22 cellular contexts compared by ENCODE assay signal in the genomic region with DNA sequence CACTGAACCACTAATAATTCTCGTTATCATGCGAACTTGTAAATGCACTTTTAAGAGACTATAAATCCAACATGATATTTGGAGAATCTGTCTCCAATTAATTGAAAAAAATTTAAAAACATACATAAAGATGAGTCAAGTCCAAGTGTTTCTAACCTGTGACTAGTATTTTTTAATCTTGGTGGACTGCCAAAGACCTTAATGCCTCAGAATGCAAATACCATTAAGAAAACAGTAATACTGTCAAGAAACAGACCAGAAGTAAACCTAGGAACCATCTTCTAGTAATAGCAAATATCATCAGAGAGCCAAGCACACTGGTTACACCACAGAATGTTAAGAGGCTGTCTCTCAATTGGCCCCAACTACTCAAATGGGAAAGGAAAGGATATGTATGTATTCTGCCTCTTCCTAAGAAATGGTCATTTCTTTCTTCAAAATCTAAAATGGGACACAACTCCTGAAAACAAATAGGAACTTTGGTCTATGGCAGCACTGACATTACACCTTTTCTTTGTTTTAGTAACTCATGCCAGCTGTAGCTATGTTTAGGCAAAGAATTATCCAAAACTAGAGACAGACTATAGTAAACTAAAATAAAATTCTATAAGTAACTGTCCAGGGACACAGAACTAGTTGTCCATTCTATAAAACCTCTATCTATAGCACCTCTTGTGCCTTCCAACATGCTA. TPM values are rescaled to one million over a fixed set of nuclear protein-coding genes. Genes with fewer than 3 reads are reported as not detected.
A peak's percentile ranks its signal among the peaks of the same experiment; 100 is the strongest.
DNase-seq lines count a peak whose midpoint lies in the region; ATAC-seq and TF ChIP-seq lines count a peak whose summit lies in the region.
"Had no signal": no experiment of that assay in that cellular context is flagged by ENCODE, and none has a peak within 500 bp of the region (broad histone marks: within the 10 kb centered on the region; RNA-seq: fewer than 3 reads in every experiment).

No MANE protein-coding gene starts in this region.

- 0 out of 2 replicates have a peak overlapping the region, but pooled peaks have one; percentile 2 for H3K4me2 ChIP-seq in SK-N-SH

- no peaks in the 10 kb centered on the region for H3K9me2 ChIP-seq in SK-N-SH

- H3K4me3 ChIP-seq in SK-N-SH (ENCODE audit: low read depth in 2 of 2, low read length in 1 of 2) = no peak overlapping the region
- no peak overlapping the region for H3K4me3 ChIP-seq in fibroblast of the aortic adventitia (ENCODE audit: low read depth, low read length)
- no peak overlapping the region for H3K4me3 ChIP-seq in skeletal muscle cell (ENCODE audit: low read depth, low read length)
- H3K4me3 ChIP-seq in coronary artery = no peak overlapping the region
- H3K4me3 ChIP-seq: breast epithelium, dorsolateral prefrontal cortex had no signal

- H3K27ac ChIP-seq in SK-N-SH (ENCODE audit: low read depth in 2 of 2, low read length in 1 of 2) (peak overlapping the region; percentile 78 to 83; a peak in 3 of 4 replicates), coronary artery (no peak overlapping the region)
- H3K27ac ChIP-seq: breast epithelium, dorsolateral prefrontal cortex, epithelial cell of prostate, HL-60 had no signal

- no peak overlapping the region for H3K9ac ChIP-seq in SK-N-SH

- DNase-seq in GM04504 (ENCODE audit: low read depth) = peak; percentile 37
- DNase-seq in SK-N-SH = no peak
- DNase-seq in fibroblast of the aortic adventitia (ENCODE audit: low read depth) = peak; percentile 19
- DNase-seq in skeletal muscle cell (ENCODE audit: low read depth) = peak; percentile 8
- DNase-seq in coronary artery (ENCODE audit: low spot score) = no peak
- DNase-seq in activated naive CD4-positive, alpha-beta T cell treated with anti-CD3 and anti-CD28 coated beads, Interleukin-2, amount 50 U/mL, for 16 hours = no peak
- DNase-seq: activated CD4-positive, alpha-beta T cell treated with anti-CD3 and anti-CD28 coated beads for 36 hours; activated CD8-positive, alpha-beta memory T cell treated with anti-CD3 and anti-CD28 coated beads, Interleukin-2, amount 10 ng/mL, durations not matched to agents 7 days and 5 days; activated naive CD8-positive, alpha-beta T cell treated with anti-CD3 and anti-CD28 coated beads, Interleukin-2, amount 50 U/mL, for 24 hours; DMS79 treated with DMSO at 0.1 percent for 48 hours; dorsolateral prefrontal cortex; left colon; MM.1S; NCI-H748 treated with DMSO at 0.1 percent for 48 hours; Right ventricle myocardium superior; T-cell had no signal

- H3K36me3 ChIP-seq in SK-N-SH (replicated peaks in 1 of 2; ENCODE audit: control insufficient read depth in 1 of 2, insufficient read depth in 2 of 2, low read length in 1 of 2) = peaks cover 27 to 37% of the 10 kb centered on the region in 2 experiments
- H3K36me3 ChIP-seq: breast epithelium had no signal

- CTCF ChIA-PET in SK-N-SH (lab: Yijun Ruan, JAX) = no interaction called here

- POLR2A ChIA-PET in SK-N-SH (lab: Yijun Ruan, JAX) = no interaction called here

- peaks cover 55% of the 10 kb centered on the region for H3K79me2 ChIP-seq in SK-N-SH (ENCODE audit: insufficient read depth)

- no peaks in the 10 kb centered on the region for H3K9me3 ChIP-seq in SK-N-SH
- H3K9me3 ChIP-seq: breast epithelium had no signal

- no peak for ATAC-seq in GM21717 (IDR thresholded peaks at IDR 0.05; ENCODE audit: unreplicated experiment)
- ATAC-seq: activated CD4-positive, alpha-beta T cell treated with anti-CD3 and anti-CD28 coated beads for 36 hours; activated CD8-positive, alpha-beta memory T cell treated with anti-CD3 and anti-CD28 coated beads, Interleukin-2, amount 10 ng/mL, durations not matched to agents 7 days and 5 days; activated naive CD8-positive, alpha-beta T cell treated with anti-CD3 and anti-CD28 coated beads, Interleukin-2, amount 50 U/mL, for 24 hours; left colon; natural killer cell treated with Interleukin-12 subunit alpha and Interleukin-12 subunit beta and Interleukin-15 and Interleukin-18, amount 100 ng/mL, for 72 hours; stimulated activated memory B cell treated with anti-CD40 and anti-IgM and Interleukin-4, amounts not matched to agents 10 μg/mL and 1 μg/mL and 100 μg/mL, for 72 hours; T-cell had no signal

- peaks cover 4 to 37% of the 10 kb centered on the region in 2 experiments; a peak in 3 of 4 replicates for H3K4me1 ChIP-seq in SK-N-SH (ENCODE audit: control insufficient read depth in 1 of 2, insufficient read depth in 2 of 2, low read depth in 1 of 2, low read length in 1 of 2)
- H3K4me1 ChIP-seq: breast epithelium had no signal

- no peak for TF ChIP-seq CTCF in SK-N-SH (IDR thresholded peaks at IDR 0.05)
- TF ChIP-seq CTCF in fibroblast of the aortic adventitia (IDR thresholded peaks at IDR 0.05; ENCODE audit: insufficient read depth, low read length) = no peak
- no peak for TF ChIP-seq CTCF in coronary artery (IDR thresholded peaks at IDR 0.05)

- no peak for TF ChIP-seq RAD21 in SK-N-SH (IDR thresholded peaks at IDR 0.05; ENCODE audit: low read length)

- peak in 1 of 2 experiments; percentile 58; a peak in 1 of 4 replicates for TF ChIP-seq EP300 in SK-N-SH (IDR thresholded peaks at IDR 0.05; ENCODE audit: borderline replicate concordance in 1 of 2, low read depth in 1 of 2, low read length in 1 of 2)

- peaks cover 40% of the 10 kb centered on the region for H3F3A ChIP-seq in SK-N-SH (replicated peaks; ENCODE audit: insufficient read depth)

- no peaks in the 10 kb centered on the region for H3K27me3 ChIP-seq in SK-N-SH (ENCODE audit: insufficient read depth)
- H3K27me3 ChIP-seq: breast epithelium, dorsolateral prefrontal cortex had no signal

- no peaks in the 10 kb centered on the region for H4K20me1 ChIP-seq in SK-N-SH (ENCODE audit: insufficient read depth)

- no peak overlapping the region for H2AFZ ChIP-seq in SK-N-SH (ENCODE audit: low read depth)

- WGBS in SK-N-SH (ENCODE audit: low lambda C conversion rate) = 58% methylated on average over 2 of the region's 2 CpGs

TF ChIP-seq in SK-N-SH, 30 proteins besides CTCF, POLR2A, EP300 and RAD21 (continues in another document):
- TF ChIP-seq TEAD4 (IDR thresholded peaks at IDR 0.05; ENCODE audit: borderline replicate concordance, insufficient read depth) (no peak), RCOR1 (IDR thresholded peaks at IDR 0.05; ENCODE audit: low read length) (no peak), CHD2 (IDR thresholded peaks at IDR 0.05; ENCODE audit: low read length, partially characterized antibody) (no peak), POLR2AphosphoS5 (IDR thresholded peaks at IDR 0.05; ENCODE audit: low read depth, low read length) (no peak; the same call in 1 of the 2 replicates), TAF1 (IDR thresholded peaks at IDR 0.05; ENCODE audit: borderline replicate concordance, low read depth, low read length) (no peak)
- TF ChIP-seq, protein P1, sequence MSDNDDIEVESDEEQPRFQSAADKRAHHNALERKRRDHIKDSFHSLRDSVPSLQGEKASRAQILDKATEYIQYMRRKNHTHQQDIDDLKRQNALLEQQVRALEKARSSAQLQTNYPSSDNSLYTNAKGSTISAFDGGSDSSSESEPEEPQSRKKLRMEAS (IDR thresholded peaks at IDR 0.05; ENCODE audit: low read depth) = peak; percentile 23; the same call in 1 of the 2 replicates
- TF ChIP-seq, protein P2, sequence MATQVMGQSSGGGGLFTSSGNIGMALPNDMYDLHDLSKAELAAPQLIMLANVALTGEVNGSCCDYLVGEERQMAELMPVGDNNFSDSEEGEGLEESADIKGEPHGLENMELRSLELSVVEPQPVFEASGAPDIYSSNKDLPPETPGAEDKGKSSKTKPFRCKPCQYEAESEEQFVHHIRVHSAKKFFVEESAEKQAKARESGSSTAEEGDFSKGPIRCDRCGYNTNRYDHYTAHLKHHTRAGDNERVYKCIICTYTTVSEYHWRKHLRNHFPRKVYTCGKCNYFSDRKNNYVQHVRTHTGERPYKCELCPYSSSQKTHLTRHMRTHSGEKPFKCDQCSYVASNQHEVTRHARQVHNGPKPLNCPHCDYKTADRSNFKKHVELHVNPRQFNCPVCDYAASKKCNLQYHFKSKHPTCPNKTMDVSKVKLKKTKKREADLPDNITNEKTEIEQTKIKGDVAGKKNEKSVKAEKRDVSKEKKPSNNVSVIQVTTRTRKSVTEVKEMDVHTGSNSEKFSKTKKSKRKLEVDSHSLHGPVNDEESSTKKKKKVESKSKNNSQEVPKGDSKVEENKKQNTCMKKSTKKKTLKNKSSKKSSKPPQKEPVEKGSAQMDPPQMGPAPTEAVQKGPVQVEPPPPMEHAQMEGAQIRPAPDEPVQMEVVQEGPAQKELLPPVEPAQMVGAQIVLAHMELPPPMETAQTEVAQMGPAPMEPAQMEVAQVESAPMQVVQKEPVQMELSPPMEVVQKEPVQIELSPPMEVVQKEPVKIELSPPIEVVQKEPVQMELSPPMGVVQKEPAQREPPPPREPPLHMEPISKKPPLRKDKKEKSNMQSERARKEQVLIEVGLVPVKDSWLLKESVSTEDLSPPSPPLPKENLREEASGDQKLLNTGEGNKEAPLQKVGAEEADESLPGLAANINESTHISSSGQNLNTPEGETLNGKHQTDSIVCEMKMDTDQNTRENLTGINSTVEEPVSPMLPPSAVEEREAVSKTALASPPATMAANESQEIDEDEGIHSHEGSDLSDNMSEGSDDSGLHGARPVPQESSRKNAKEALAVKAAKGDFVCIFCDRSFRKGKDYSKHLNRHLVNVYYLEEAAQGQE (IDR thresholded peaks at IDR 0.05; ENCODE audit: low read depth, low read length) = no peak
- TF ChIP-seq, protein P3, sequence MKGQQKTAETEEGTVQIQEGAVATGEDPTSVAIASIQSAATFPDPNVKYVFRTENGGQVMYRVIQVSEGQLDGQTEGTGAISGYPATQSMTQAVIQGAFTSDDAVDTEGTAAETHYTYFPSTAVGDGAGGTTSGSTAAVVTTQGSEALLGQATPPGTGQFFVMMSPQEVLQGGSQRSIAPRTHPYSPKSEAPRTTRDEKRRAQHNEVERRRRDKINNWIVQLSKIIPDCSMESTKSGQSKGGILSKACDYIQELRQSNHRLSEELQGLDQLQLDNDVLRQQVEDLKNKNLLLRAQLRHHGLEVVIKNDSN (IDR thresholded peaks at IDR 0.05; ENCODE audit: borderline replicate concordance, low read depth) = no peak

RNA-seq across cellular contexts. Expression of a gene that starts 15.8 kb away (rescaled TPM):
- polyA plus RNA-seq in SK-N-SH (2012; rRNA removed) = 5.9 and 7.7 TPM in 2 replicates
- 5.7 and 6.1 TPM in 2 replicates for polyA plus RNA-seq in SK-N-SH (2012; cell fraction: cytosol; rRNA removed)
- polyA plus RNA-seq in SK-N-SH (2012; cell fraction: nucleus; rRNA removed) = 11.6 and 15.3 TPM in 2 replicates
- 9.6 and 12.7 TPM in 2 replicates for total RNA-seq in fibroblast of the aortic adventitia (ENCODE audit: low replicate concordance)

Comparison
In these comparisons a context has a peak if more than half of its experiments do, and no peak if none do; other contexts are left out.
1. DNase-seq: peak in GM04504 (single experiment), fibroblast of the aortic adventitia (single experiment) and skeletal muscle cell (single experiment); none in SK-N-SH (single experiment), coronary artery (single experiment) and activated naive CD4-positive, alpha-beta T cell treated with anti-CD3 and anti-CD28 coated beads, Interleukin-2, amount 50 U/mL, for 16 hours (single experiment).
2. H3K27ac ChIP-seq: peak in SK-N-SH (2 of 2); none in coronary artery (0 of 2).